ENCODE assay signal across 2 cellular contexts in the genomic region with DNA sequence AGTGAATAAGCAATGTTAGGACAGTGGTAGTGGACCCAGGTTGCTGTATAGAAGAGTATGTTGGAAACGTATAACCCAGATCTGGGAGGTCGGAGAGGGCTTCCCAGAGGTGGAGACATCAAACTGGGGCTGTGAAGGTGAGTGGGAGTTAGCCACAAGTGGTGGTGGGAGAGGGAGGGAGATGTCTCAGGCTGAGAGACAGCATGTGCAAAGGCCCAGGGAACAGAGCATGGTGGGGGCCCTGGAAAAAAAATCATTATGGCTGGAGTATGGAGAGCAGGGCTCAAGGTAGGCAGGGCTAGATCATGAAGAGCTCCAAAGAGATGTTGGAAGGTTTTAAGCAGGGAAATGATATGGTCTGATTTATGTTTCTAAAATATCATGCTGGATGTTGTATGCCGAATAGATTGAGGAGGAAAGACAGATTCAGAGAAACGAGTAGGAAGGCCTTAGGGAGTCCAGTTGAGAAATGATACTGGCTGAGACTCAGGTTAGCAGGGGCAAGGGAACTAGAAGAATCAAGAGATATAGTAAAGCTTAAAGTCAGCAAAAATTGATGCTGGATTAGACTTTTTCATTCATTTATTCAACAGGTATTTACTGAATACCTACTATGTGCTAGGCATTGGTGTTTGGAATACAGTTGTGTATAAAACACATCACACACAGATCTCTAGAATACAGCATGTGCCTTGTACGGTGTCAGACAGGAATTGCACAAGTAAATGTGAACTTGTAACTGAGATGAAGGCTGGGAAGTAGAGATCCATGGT.
A peak's percentile ranks its signal among the peaks of the same experiment; 100 is the strongest.
TF ChIP-seq lines count a peak whose summit lies in the region.

No MANE protein-coding gene starts in this region.

TF ChIP-seq in HepG2, 621 proteins besides CTCF, POLR2A, EP300 and RAD21:
- TF ChIP-seq ZNF549 (CRISPR knock-in tag; IDR thresholded peaks at IDR 0.05) = no peak
- no peak for TF ChIP-seq GATAD2A (CRISPR knock-in tag; IDR thresholded peaks at IDR 0.05)
- peak; percentile 12; the same call in 1 of the 2 replicates for TF ChIP-seq ZKSCAN1 (IDR thresholded peaks at IDR 0.05; ENCODE audit: low read length)
- TF ChIP-seq MAFK (conservative IDR thresholded peaks at IDR 0.05 in 1 of 2, IDR thresholded peaks at IDR 0.05 in 1 of 2; ENCODE audit: low read length in 2 of 2) = 0 out of 4 replicates have a peak, but pooled peaks of 1 of the 2 experiments have one; percentile 7

TF ChIP-seq in K562, 482 proteins besides CTCF, POLR2A, EP300 and RAD21:
- TF ChIP-seq, protein P1, sequence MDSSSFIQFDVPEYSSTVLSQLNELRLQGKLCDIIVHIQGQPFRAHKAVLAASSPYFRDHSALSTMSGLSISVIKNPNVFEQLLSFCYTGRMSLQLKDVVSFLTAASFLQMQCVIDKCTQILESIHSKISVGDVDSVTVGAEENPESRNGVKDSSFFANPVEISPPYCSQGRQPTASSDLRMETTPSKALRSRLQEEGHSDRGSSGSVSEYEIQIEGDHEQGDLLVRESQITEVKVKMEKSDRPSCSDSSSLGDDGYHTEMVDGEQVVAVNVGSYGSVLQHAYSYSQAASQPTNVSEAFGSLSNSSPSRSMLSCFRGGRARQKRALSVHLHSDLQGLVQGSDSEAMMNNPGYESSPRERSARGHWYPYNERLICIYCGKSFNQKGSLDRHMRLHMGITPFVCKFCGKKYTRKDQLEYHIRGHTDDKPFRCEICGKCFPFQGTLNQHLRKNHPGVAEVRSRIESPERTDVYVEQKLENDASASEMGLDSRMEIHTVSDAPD (CRISPR knock-in tag; IDR thresholded peaks at IDR 0.05) = no peak
- no peak for TF ChIP-seq SMAD2 (IDR thresholded peaks at IDR 0.05; ENCODE audit: low read depth, low read length)
- TF ChIP-seq ZKSCAN1 (IDR thresholded peaks at IDR 0.05; ENCODE audit: low read depth, low read length) = peak; percentile 81
- TF ChIP-seq, protein P2, sequence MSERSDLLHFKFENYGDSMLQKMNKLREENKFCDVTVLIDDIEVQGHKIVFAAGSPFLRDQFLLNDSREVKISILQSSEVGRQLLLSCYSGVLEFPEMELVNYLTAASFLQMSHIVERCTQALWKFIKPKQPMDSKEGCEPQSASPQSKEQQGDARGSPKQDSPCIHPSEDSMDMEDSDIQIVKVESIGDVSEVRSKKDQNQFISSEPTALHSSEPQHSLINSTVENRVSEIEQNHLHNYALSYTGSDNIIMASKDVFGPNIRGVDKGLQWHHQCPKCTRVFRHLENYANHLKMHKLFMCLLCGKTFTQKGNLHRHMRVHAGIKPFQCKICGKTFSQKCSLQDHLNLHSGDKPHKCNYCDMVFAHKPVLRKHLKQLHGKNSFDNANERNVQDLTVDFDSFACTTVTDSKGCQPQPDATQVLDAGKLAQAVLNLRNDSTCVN (CRISPR knock-in tag; IDR thresholded peaks at IDR 0.05) = peak; percentile 53; the same call in 1 of the 2 replicates
- peak; percentile 54; the same call in 1 of the 2 replicates for TF ChIP-seq C11orf30 (IDR thresholded peaks at IDR 0.05; ENCODE audit: low read depth)
- TF ChIP-seq ZNF217 (CRISPR knock-in tag; IDR thresholded peaks at IDR 0.05) = no peak
- TF ChIP-seq STAT5B (CRISPR knock-in tag; IDR thresholded peaks at IDR 0.05) = no peak
- TF ChIP-seq IFI16 (CRISPR knock-in tag; IDR thresholded peaks at IDR 0.05) = no peak
- 0 out of 2 replicates have a peak, but pooled peaks have one; percentile 11 for TF ChIP-seq BCOR (IDR thresholded peaks at IDR 0.05)
- TF ChIP-seq ZNF316 (IDR thresholded peaks at IDR 0.05) = peak; percentile 57
- no peak for TF ChIP-seq CCAR2 (IDR thresholded peaks at IDR 0.05; ENCODE audit: low read depth, low read length)
- no peak for TF ChIP-seq NR2F6 (CRISPR knock-in tag; IDR thresholded peaks at IDR 0.05)
